ENCODE assay signal across 1 cellular context in genomic region chr12:69435644-69436043, GRCh38.
TF ChIP-seq lines count a peak whose summit lies in the region.

No MANE protein-coding gene starts in this region.

TF ChIP-seq in IMR-90, 13 proteins besides CTCF, POLR2A, EP300 and RAD21:
- no peak for TF ChIP-seq MAZ (IDR thresholded peaks at IDR 0.05; ENCODE audit: borderline replicate concordance, low read depth, low read length)
- no peak for TF ChIP-seq CEBPB (IDR thresholded peaks at IDR 0.05; ENCODE audit: low read depth, low read length)
- no peak for TF ChIP-seq SMC3 (IDR thresholded peaks at IDR 0.05; ENCODE audit: low read depth, low read length)
- TF ChIP-seq RCOR1 (IDR thresholded peaks at IDR 0.05; ENCODE audit: insufficient replicate concordance, low read length), result no peak
- no peak for TF ChIP-seq BHLHE40 (IDR thresholded peaks at IDR 0.05; ENCODE audit: low read depth, low read length)
- no peak for TF ChIP-seq NFE2L2 (IDR thresholded peaks at IDR 0.05; ENCODE audit: low read depth, low read length)
- no peak for TF ChIP-seq ELK1 (IDR thresholded peaks at IDR 0.05; ENCODE audit: borderline replicate concordance, low read depth, low read length)
- no peak for TF ChIP-seq MXI1 (IDR thresholded peaks at IDR 0.05; ENCODE audit: borderline replicate concordance, low read depth, low read length)
- TF ChIP-seq FOS (IDR thresholded peaks at IDR 0.05; ENCODE audit: low read depth, low read length), result no peak
- no peak for TF ChIP-seq RFX5 (IDR thresholded peaks at IDR 0.05; ENCODE audit: low read depth, low read length)
- TF ChIP-seq CHD1 (IDR thresholded peaks at IDR 0.05; ENCODE audit: low read depth, low read length), result no peak
